In the genomic region with DNA sequence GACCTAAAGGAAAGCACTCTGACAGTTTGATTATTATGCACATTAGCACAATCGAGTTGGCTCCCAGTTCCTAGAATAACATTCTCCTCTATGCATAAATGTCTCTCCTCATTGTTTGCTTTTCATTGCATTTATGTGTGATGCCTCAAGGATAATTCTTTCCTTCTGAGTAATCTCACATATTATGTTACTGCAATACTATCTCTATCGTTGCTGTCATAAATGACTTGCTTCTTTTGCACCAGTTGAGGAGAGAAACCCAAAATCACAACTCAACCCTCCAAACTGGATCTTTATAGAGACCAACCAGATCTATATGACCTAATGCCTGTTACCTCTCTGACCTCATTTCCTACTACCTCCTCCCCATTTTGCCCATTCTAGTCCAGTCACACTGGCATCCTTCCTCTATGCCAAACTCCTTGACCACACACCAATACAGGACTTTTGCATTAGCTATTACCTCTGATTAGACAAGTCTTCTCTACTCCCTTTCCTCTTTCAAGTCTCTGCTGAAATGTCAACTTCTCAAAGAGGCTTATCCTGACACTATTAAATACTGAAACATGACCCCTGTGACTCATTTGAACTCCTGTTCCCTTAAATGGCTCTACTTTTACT, we compare ENCODE assay signal across 14 cellular contexts.
DNase-seq lines count a peak whose midpoint lies in the region; ATAC-seq and TF ChIP-seq lines count a peak whose summit lies in the region.
"Had no signal": no experiment of that assay in that cellular context is flagged by ENCODE, and none has a peak within 500 bp of the region (broad histone marks: within the 10 kb centered on the region; RNA-seq: fewer than 3 reads in every experiment).

No MANE protein-coding gene starts in this region.

- H3K27ac ChIP-seq in neural cell (ENCODE audit: low read length), result peak overlapping the region; percentile 51
- H3K27ac ChIP-seq: esophagus squamous epithelium had no signal

- no peaks in the 10 kb centered on the region for H3K36me3 ChIP-seq in neural cell (ENCODE audit: insufficient read depth, low read length)
- H3K36me3 ChIP-seq: esophagus squamous epithelium had no signal

- H4K20me1 ChIP-seq in neural cell (ENCODE audit: insufficient read depth), result no peaks in the 10 kb centered on the region

- H2AFZ ChIP-seq in neural cell (ENCODE audit: low read depth, low read length), result no peak overlapping the region

- H3K9ac ChIP-seq in neural cell (ENCODE audit: low read length), result no peak overlapping the region

- no peaks in the 10 kb centered on the region for H3K79me2 ChIP-seq in neural cell (replicated peaks; ENCODE audit: insufficient read depth, low read length)

- peak; percentile 54 for DNase-seq in Daoy (ENCODE audit: low read depth)
- DNase-seq in M059J (ENCODE audit: low read depth), result peak; percentile 62
- peak; percentile 75 for DNase-seq in choroid plexus epithelial cell (ENCODE audit: low read depth)
- no peak for DNase-seq in NAMALWA (ENCODE audit: low spot score)
- no peak for DNase-seq in ecto neural progenitor cell (ENCODE audit: low spot score)
- no peak for DNase-seq in DMS153 (lab: John Stamatoyannopoulos, UW)
- DNase-seq: activated CD4-positive, alpha-beta memory T cell treated with anti-CD3 and anti-CD28 coated beads, Interleukin-2, amount 10 ng/mL, durations not matched to agents 7 days and 5 days; cerebellar nuclear complex; COR-L47; esophagus squamous epithelium; T-helper 9 cell had no signal

- no peak for TF ChIP-seq EP300 in neural cell (conservative IDR thresholded peaks at IDR 0.05; ENCODE audit: poor library complexity, severe bottlenecking)

- H3K4me3 ChIP-seq in choroid plexus epithelial cell (ENCODE audit: low read depth, low read length), result no peak overlapping the region
- H3K4me3 ChIP-seq in neural cell (ENCODE audit: low read length), result peak overlapping the region; percentile 22
- H3K4me3 ChIP-seq: esophagus squamous epithelium had no signal

- H3K9me2 ChIP-seq in neural cell (ENCODE audit: insufficient read depth, low read length), result no peaks in the 10 kb centered on the region

- H3K4me2 ChIP-seq in neural cell (ENCODE audit: low read length), result no peak overlapping the region

- TF ChIP-seq RAD21 in neural cell (conservative IDR thresholded peaks at IDR 0.05), result no peak

- H3K27me3 ChIP-seq in neural cell (ENCODE audit: insufficient read depth, low read depth, low read length), result no peaks in the 10 kb centered on the region
- H3K27me3 ChIP-seq: esophagus squamous epithelium had no signal

- no peak for TF ChIP-seq CTCF in choroid plexus epithelial cell (conservative IDR thresholded peaks at IDR 0.05; ENCODE audit: low read depth, low read length)
- TF ChIP-seq CTCF in neural cell (IDR thresholded peaks at IDR 0.05; ENCODE audit: poor library complexity, severe bottlenecking), result no peak

- H3K9me3 ChIP-seq in neural cell (ENCODE audit: low read length), result no peaks in the 10 kb centered on the region
- H3K9me3 ChIP-seq: esophagus squamous epithelium had no signal

- ATAC-seq in GM19328 (IDR thresholded peaks at IDR 0.05; ENCODE audit: unreplicated experiment), result no peak
- ATAC-seq: sciatic nerve had no signal

- no peaks in the 10 kb centered on the region for H3F3A ChIP-seq in neural cell (ENCODE audit: insufficient read depth, low read length, poor library complexity, severe bottlenecking)

TF ChIP-seq in neural cell, 6 proteins besides CTCF, POLR2A, EP300 and RAD21:
- no peak for TF ChIP-seq MXI1 (conservative IDR thresholded peaks at IDR 0.05; ENCODE audit: poor library complexity, severe bottlenecking)
- TF ChIP-seq, protein P1, sequence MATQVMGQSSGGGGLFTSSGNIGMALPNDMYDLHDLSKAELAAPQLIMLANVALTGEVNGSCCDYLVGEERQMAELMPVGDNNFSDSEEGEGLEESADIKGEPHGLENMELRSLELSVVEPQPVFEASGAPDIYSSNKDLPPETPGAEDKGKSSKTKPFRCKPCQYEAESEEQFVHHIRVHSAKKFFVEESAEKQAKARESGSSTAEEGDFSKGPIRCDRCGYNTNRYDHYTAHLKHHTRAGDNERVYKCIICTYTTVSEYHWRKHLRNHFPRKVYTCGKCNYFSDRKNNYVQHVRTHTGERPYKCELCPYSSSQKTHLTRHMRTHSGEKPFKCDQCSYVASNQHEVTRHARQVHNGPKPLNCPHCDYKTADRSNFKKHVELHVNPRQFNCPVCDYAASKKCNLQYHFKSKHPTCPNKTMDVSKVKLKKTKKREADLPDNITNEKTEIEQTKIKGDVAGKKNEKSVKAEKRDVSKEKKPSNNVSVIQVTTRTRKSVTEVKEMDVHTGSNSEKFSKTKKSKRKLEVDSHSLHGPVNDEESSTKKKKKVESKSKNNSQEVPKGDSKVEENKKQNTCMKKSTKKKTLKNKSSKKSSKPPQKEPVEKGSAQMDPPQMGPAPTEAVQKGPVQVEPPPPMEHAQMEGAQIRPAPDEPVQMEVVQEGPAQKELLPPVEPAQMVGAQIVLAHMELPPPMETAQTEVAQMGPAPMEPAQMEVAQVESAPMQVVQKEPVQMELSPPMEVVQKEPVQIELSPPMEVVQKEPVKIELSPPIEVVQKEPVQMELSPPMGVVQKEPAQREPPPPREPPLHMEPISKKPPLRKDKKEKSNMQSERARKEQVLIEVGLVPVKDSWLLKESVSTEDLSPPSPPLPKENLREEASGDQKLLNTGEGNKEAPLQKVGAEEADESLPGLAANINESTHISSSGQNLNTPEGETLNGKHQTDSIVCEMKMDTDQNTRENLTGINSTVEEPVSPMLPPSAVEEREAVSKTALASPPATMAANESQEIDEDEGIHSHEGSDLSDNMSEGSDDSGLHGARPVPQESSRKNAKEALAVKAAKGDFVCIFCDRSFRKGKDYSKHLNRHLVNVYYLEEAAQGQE (IDR thresholded peaks at IDR 0.05; ENCODE audit: borderline replicate concordance), result peak; percentile 24
- peak; percentile 11 for TF ChIP-seq POLR2AphosphoS5 (IDR thresholded peaks at IDR 0.05)
- TF ChIP-seq EZH2 (IDR thresholded peaks at IDR 0.05; ENCODE audit: borderline replicate concordance, insufficient read depth, low read length, poor library complexity, severe bottlenecking), result no peak
- no peak for TF ChIP-seq TAF1 (IDR thresholded peaks at IDR 0.05; ENCODE audit: low read depth)
- no peak for TF ChIP-seq SMC3 (conservative IDR thresholded peaks at IDR 0.05; ENCODE audit: poor library complexity)

Comparison
In these comparisons a context has a peak if more than half of its experiments do, and no peak if none do; other contexts are left out.
1. DNase-seq: peak in Daoy (single experiment), M059J (single experiment) and choroid plexus epithelial cell (single experiment); none in NAMALWA (single experiment), ecto neural progenitor cell (single experiment) and DMS153 (single experiment).